In genomic region chr6:797479-798077, GRCh38 we compare ENCODE assay signal across 8 cellular contexts.
DNase-seq lines count a peak whose midpoint lies in the region; ATAC-seq and TF ChIP-seq lines count a peak whose summit lies in the region.

No MANE protein-coding gene starts in this region.

- H3K9me3 ChIP-seq in SK-N-MC (ENCODE audit: low read depth, low read length) = no peaks in the 10 kb centered on the region
- no peaks in the 10 kb centered on the region for H3K9me3 ChIP-seq in transverse colon

- H3K9ac ChIP-seq in SK-N-MC (ENCODE audit: insufficient read length) = no peak overlapping the region

- H3K4me3 ChIP-seq in SK-N-MC (no peak overlapping the region), coronary artery (no peak overlapping the region), transverse colon (no peak overlapping the region)

- peak; percentile 65 for DNase-seq in EH (ENCODE audit: low read depth)
- peak; percentile 59 for DNase-seq in KBM-7
- DNase-seq in SK-N-MC (ENCODE audit: low read depth, low spot score) = peak; percentile 14
- no peak for DNase-seq in coronary artery (ENCODE audit: low spot score)
- peak; percentile 69 to 70 for DNase-seq in lung microvascular endothelial cell (ENCODE audit: low read depth in 2 of 2)
- peak; percentile 46 for DNase-seq in transverse colon

- no peak for TF ChIP-seq EP300 in transverse colon (IDR thresholded peaks at IDR 0.05; ENCODE audit: low read depth)

- peaks cover 47% of the 10 kb centered on the region for H3K27me3 ChIP-seq in transverse colon

- no peak for TF ChIP-seq POLR2A in transverse colon (IDR thresholded peaks at IDR 0.05)

- no peaks in the 10 kb centered on the region for H3K4me1 ChIP-seq in transverse colon

- TF ChIP-seq CTCF in coronary artery (IDR thresholded peaks at IDR 0.05) = peak; percentile 30
- peak; percentile 73 to 84 (median 74) for TF ChIP-seq CTCF in transverse colon (IDR thresholded peaks at IDR 0.05)

- no peak overlapping the region for H3K27ac ChIP-seq in SK-N-MC
- H3K27ac ChIP-seq in coronary artery = no peak overlapping the region
- H3K27ac ChIP-seq in transverse colon = no peak overlapping the region

- 5 to 8% methylated on average over 5 of the region's 5 CpGs for WGBS in transverse colon (ENCODE audit: low coverage in 1 of 2), 2 donors

- in situ Hi-C loops in KBM-7 (cut with MboI; ENCODE audit: low pct_unique_long_range_greater_than_20kb, low sequenced_read_pairs) (loop anchor here (25.0 kb wide), 2 partner anchors 210 to 590 kb away; partner anchors contain the start of gene FOXF2), transverse colon (cut with MboI; ENCODE audit: low pct_ligation_motif_present in 1 of 4, low pct_unique_long_range_greater_than_20kb in 1 of 4, low sequenced_read_pairs in 3 of 4) (loop anchor here (5.0 to 25.0 kb wide), 5 partner anchors 203 to 615 kb away; no protein-coding TSS in a partner anchor)

- ATAC-seq in GM21447 (IDR thresholded peaks at IDR 0.05; ENCODE audit: unreplicated experiment) (no peak), GM19467 (IDR thresholded peaks at IDR 0.05; ENCODE audit: unreplicated experiment) (no peak)

- intact Hi-C loops in transverse colon (cut with DNase I; ENCODE audit: low total_unique reads) = loop anchor here (5.0 kb wide), 1 partner anchor 585 kb away; no protein-coding TSS in a partner anchor

- H3K36me3 ChIP-seq in SK-N-MC (ENCODE audit: insufficient read depth, low read length) (no peaks in the 10 kb centered on the region), transverse colon (no peaks in the 10 kb centered on the region)
